8 cellular contexts compared by ENCODE assay signal in genomic region chr19:58518261-58519086, GRCh38. TPM values are rescaled to one million over a fixed set of nuclear protein-coding genes. Genes with fewer than 3 reads are reported as not detected.
DNase-seq lines count a peak whose midpoint lies in the region; ATAC-seq, FAIRE-seq and TF ChIP-seq lines count a peak whose summit lies in the region.

No MANE protein-coding gene starts in this region.

- peak overlapping the region; percentile 86; the same call in 1 of the 2 replicates for H2AFZ ChIP-seq in OCI-LY7 (ENCODE audit: low read length)

- H3K27ac ChIP-seq in OCI-LY7 (ENCODE audit: low read depth, low read length, poor library complexity, severe bottlenecking), result peak overlapping the region; percentile 80
- H3K27ac ChIP-seq in effector memory CD4-positive, alpha-beta T cell (ENCODE audit: insufficient read depth, low read length, poor library complexity, severe bottlenecking), result peak overlapping the region; percentile 73

- no TSS peak for BruUV-seq in OCI-LY7 (replicated peaks; lab: Mats Ljungman, UMichigan)

- TF ChIP-seq POLR2A in GM12892 (IDR thresholded peaks at IDR 0.05; ENCODE audit: low read depth, low read length), result no peak

- ATAC-seq in GM21717 (IDR thresholded peaks at IDR 0.05; ENCODE audit: unreplicated experiment), result no peak
- no peak for ATAC-seq in HG03432 (IDR thresholded peaks at IDR 0.05; ENCODE audit: unreplicated experiment)

- peaks cover 3% of the 10 kb centered on the region for H3K27me3 Mint-ChIP-seq in neural crest cell (ENCODE audit: low read depth)

- POLR2A ChIA-PET in OCI-LY7 (lab: Charles Lee), result interaction anchor here (2.6 kb wide), 1 partner anchor 61 kb away, joined by 11 read pairs; no protein-coding TSS in a partner anchor

- H3K4me3 ChIP-seq in OCI-LY7 (ENCODE audit: low read depth, low read length, poor library complexity, severe bottlenecking), result peak overlapping the region; percentile 87
- peak overlapping the region; percentile 61 for H3K4me3 ChIP-seq in effector memory CD4-positive, alpha-beta T cell (ENCODE audit: insufficient read depth, low read depth, low read length, poor library complexity, severe bottlenecking)

- peaks cover 11% of the 10 kb centered on the region; the same call in 1 of the 2 replicates for H3K79me2 ChIP-seq in OCI-LY7 (ENCODE audit: insufficient read depth, low read depth, low read length)

- TF ChIP-seq CTCF in OCI-LY7 (conservative IDR thresholded peaks at IDR 0.05; ENCODE audit: low read length) (no peak; the same call in 1 of the 2 replicates), neural crest cell (conservative IDR thresholded peaks at IDR 0.05) (no peak)

- in situ Hi-C loops in G401 (cut with HindIII; ENCODE audit: low sequenced_read_pairs), result no loop called here

- no peaks in the 10 kb centered on the region for H3K9me3 Mint-ChIP-seq in neural crest cell

- CTCF ChIA-PET in OCI-LY7 (lab: Charles Lee; ENCODE audit: unreplicated experiment), result interaction anchor here (0.5 kb wide), 1 partner anchor 9 kb away, joined by 5 read pairs; no protein-coding TSS in a partner anchor

- FAIRE-seq in GM12892 (lab: Jason Lieb, UNC), result peak; percentile 36

- H3K27me3 ChIP-seq in effector memory CD4-positive, alpha-beta T cell (replicated peaks; ENCODE audit: control insufficient read depth, insufficient read depth, low read length, poor library complexity, severe bottlenecking), result no peaks in the 10 kb centered on the region

- no peaks in the 10 kb centered on the region for H3K9me3 ChIP-seq in OCI-LY7 (ENCODE audit: low read length)
- no peaks in the 10 kb centered on the region for H3K9me3 ChIP-seq in effector memory CD4-positive, alpha-beta T cell (ENCODE audit: control insufficient read depth, low read length)

- H3K9me2 ChIP-seq in OCI-LY7 (ENCODE audit: insufficient read depth, low read length), result no peaks in the 10 kb centered on the region

- peaks cover 20% of the 10 kb centered on the region for H3K4me1 ChIP-seq in OCI-LY7 (ENCODE audit: insufficient read depth, low read length, poor library complexity, severe bottlenecking)
- H3K4me1 ChIP-seq in effector memory CD4-positive, alpha-beta T cell (ENCODE audit: control insufficient read depth, insufficient read depth, low read length, poor library complexity, severe bottlenecking), result peaks cover 24% of the 10 kb centered on the region

- H3K4me1 Mint-ChIP-seq in neural crest cell, result peaks cover 44% of the 10 kb centered on the region

- no peaks in the 10 kb centered on the region for H4K20me1 ChIP-seq in OCI-LY7 (ENCODE audit: insufficient read depth, low read length)

- no peak for DNase-seq in GM12892 (ENCODE audit: insufficient read length)
- peak; percentile 19 for DNase-seq in OCI-LY7 (ENCODE audit: low spot score)
- DNase-seq in effector memory CD4-positive, alpha-beta T cell, result no peak
- no peak for DNase-seq in neural crest cell (ENCODE audit: low read depth, low spot score)
- no peak for DNase-seq in cortex of kidney (lab: John Stamatoyannopoulos, UW)
- DNase-seq in G401 (ENCODE audit: low spot score), result no peak

- intact Hi-C loops in OCI-LY7 (cut with micrococcal nuclease; ENCODE audit: unreplicated experiment), result loop anchor here (1.0 to 5.0 kb wide), 7 partner anchors 26 to 336 kb away; partner anchors contain the start of genes TRIM28, ZNF274, ZNF324B and ZNF497

- H3K36me3 Mint-ChIP-seq in neural crest cell (ENCODE audit: low read depth), result peaks cover 9% of the 10 kb centered on the region

- peak overlapping the region; percentile 95 for H3K4me2 ChIP-seq in OCI-LY7 (ENCODE audit: low read length)

- H3K4me3 Mint-ChIP-seq in neural crest cell, result peak overlapping the region; percentile 99

- H3K36me3 ChIP-seq in OCI-LY7 (ENCODE audit: insufficient read depth, low read length), result peaks cover 23% of the 10 kb centered on the region
- peaks cover 16% of the 10 kb centered on the region for H3K36me3 ChIP-seq in effector memory CD4-positive, alpha-beta T cell (ENCODE audit: control insufficient read depth, insufficient read depth, low read length)

- H3K27ac Mint-ChIP-seq in neural crest cell (ENCODE audit: unreplicated experiment), result peak overlapping the region; percentile 100

RNA-seq across cellular contexts. Expression of gene ZBTB45, which starts 1.1 kb away (rescaled TPM):
- 3.1 TPM for polyA plus RNA-seq in GM12892 (2012; ENCODE audit: missing spikeins)
- 6.7 and 10.7 TPM in 2 replicates for total RNA-seq in OCI-LY7 (2014; rRNA removed; shearing (Covaris generic))
- total RNA-seq in OCI-LY7 (2022) (14.7 and 16.4 TPM in 2 replicates), neural crest cell (24.1 and 27.3 TPM in 2 replicates)
- 6.1 and 6.6 TPM in 2 replicates for total RNA-seq in G401 (2014; rRNA removed; shearing (Covaris generic))

RNA-seq across cellular contexts. Expression of gene SLC27A5, which starts 6.7 kb away (rescaled TPM):
- 36.2 TPM for polyA plus RNA-seq in GM12892 (2012; ENCODE audit: missing spikeins)
- total RNA-seq in OCI-LY7 (2014; rRNA removed; shearing (Covaris generic)), result 28.0 and 44.1 TPM in 2 replicates
- total RNA-seq in OCI-LY7 (2022) (29.4 and 29.8 TPM in 2 replicates), neural crest cell (16.2 and 17.5 TPM in 2 replicates)
- 12.0 and 28.6 TPM in 2 replicates for total RNA-seq in G401 (2014; rRNA removed; shearing (Covaris generic))

RNA-seq across cellular contexts. Expression of gene TRIM28, which starts 25.4 kb away (rescaled TPM):
- polyA plus RNA-seq in GM12892 (2012; ENCODE audit: missing spikeins), result 283 TPM
- total RNA-seq in OCI-LY7 (2014; rRNA removed; shearing (Covaris generic)), result 551 and 729 TPM in 2 replicates
- total RNA-seq in OCI-LY7 (2022) (601 and 603 TPM in 2 replicates), neural crest cell (964 and 1,000 TPM in 2 replicates)
- total RNA-seq in G401 (2014; rRNA removed; shearing (Covaris generic)), result 579 and 1,015 TPM in 2 replicates

RNA-seq across cellular contexts. Expression of gene CHMP2A, which starts 36.4 kb away (rescaled TPM):
- 128 TPM for polyA plus RNA-seq in GM12892 (2012; ENCODE audit: missing spikeins)
- 72.7 and 108 TPM in 2 replicates for total RNA-seq in OCI-LY7 (2014; rRNA removed; shearing (Covaris generic))
- total RNA-seq in OCI-LY7 (2022) (101 and 112 TPM in 2 replicates), neural crest cell (61.6 and 64.6 TPM in 2 replicates)
- total RNA-seq in G401 (2014; rRNA removed; shearing (Covaris generic)), result 71.9 and 97.7 TPM in 2 replicates

RNA-seq across cellular contexts. Expression of gene UBE2M, which starts 39.9 kb away (rescaled TPM):
- polyA plus RNA-seq in GM12892 (2012; ENCODE audit: missing spikeins), result 70.4 TPM
- 101 and 105 TPM in 2 replicates for total RNA-seq in OCI-LY7 (2014; rRNA removed; shearing (Covaris generic))
- total RNA-seq in OCI-LY7 (2022) (117 and 130 TPM in 2 replicates), neural crest cell (113 and 119 TPM in 2 replicates)
- 187 and 192 TPM in 2 replicates for total RNA-seq in G401 (2014; rRNA removed; shearing (Covaris generic))
